In genomic region chr10:75294866-75295692, GRCh38 we compare ENCODE assay signal across 1 cellular context.
TF ChIP-seq lines count a peak whose summit lies in the region.

No MANE protein-coding gene starts in this region.

TF ChIP-seq in HepG2, 621 proteins besides CTCF, POLR2A, EP300 and RAD21 (continued from another document and continues in another):
- peak; percentile 68 for TF ChIP-seq ZNF687 (CRISPR knock-in tag; IDR thresholded peaks at IDR 0.05)
- no peak for TF ChIP-seq BORCS8-MEF2B (CRISPR knock-in tag; IDR thresholded peaks at IDR 0.05)
- TF ChIP-seq SALL1 (CRISPR knock-in tag; IDR thresholded peaks at IDR 0.05): peak; percentile 72
- TF ChIP-seq FOXA3 (CRISPR knock-in tag; IDR thresholded peaks at IDR 0.05): no peak
- TF ChIP-seq SYNCRIP (IDR thresholded peaks at IDR 0.05; ENCODE audit: insufficient read depth, low read depth, low read length): no peak
- no peak for TF ChIP-seq ZMAT5 (CRISPR knock-in tag; IDR thresholded peaks at IDR 0.05; ENCODE audit: borderline replicate concordance, low read depth)
- no peak for TF ChIP-seq LBX2 (CRISPR knock-in tag; IDR thresholded peaks at IDR 0.05; ENCODE audit: borderline replicate concordance)
- TF ChIP-seq ZNF335 (CRISPR knock-in tag; IDR thresholded peaks at IDR 0.05): 0 out of 2 replicates have a peak, but pooled peaks have one; percentile 19
- peak; percentile 99 for TF ChIP-seq HOXA5 (CRISPR knock-in tag; IDR thresholded peaks at IDR 0.05)
- peak; percentile 77; the same call in 1 of the 2 replicates for TF ChIP-seq HOXA9 (CRISPR knock-in tag; IDR thresholded peaks at IDR 0.05; ENCODE audit: borderline replicate concordance)
- TF ChIP-seq KDM5A (IDR thresholded peaks at IDR 0.05; ENCODE audit: borderline replicate concordance, low read length): no peak
- TF ChIP-seq ZNF713 (CRISPR knock-in tag; IDR thresholded peaks at IDR 0.05): no peak
- peak; percentile 34; the same call in 1 of the 2 replicates for TF ChIP-seq HDAC2 (CRISPR knock-in tag; IDR thresholded peaks at IDR 0.05)
- TF ChIP-seq FOSL2 (CRISPR knock-in tag; IDR thresholded peaks at IDR 0.05): peak; percentile 46
- TF ChIP-seq SP2 (CRISPR knock-in tag; IDR thresholded peaks at IDR 0.05): no peak
- TF ChIP-seq RERE (CRISPR knock-in tag; IDR thresholded peaks at IDR 0.05; ENCODE audit: low read depth): no peak
- TF ChIP-seq DDIT3 (CRISPR knock-in tag; IDR thresholded peaks at IDR 0.05): no peak
- TF ChIP-seq ZFX (CRISPR knock-in tag; IDR thresholded peaks at IDR 0.05; ENCODE audit: low read depth): peak; percentile 50; the same call in 1 of the 2 replicates
- 0 out of 2 replicates have a peak, but pooled peaks have one; percentile 24 for TF ChIP-seq ZNF710 (CRISPR knock-in tag; IDR thresholded peaks at IDR 0.05; ENCODE audit: borderline replicate concordance)
- peak; percentile 86 for TF ChIP-seq TCF7 (IDR thresholded peaks at IDR 0.05; ENCODE audit: low read depth)
- no peak for TF ChIP-seq RFX5 (IDR thresholded peaks at IDR 0.05; ENCODE audit: low read depth, low read length)
- TF ChIP-seq ZBTB39 (CRISPR knock-in tag; IDR thresholded peaks at IDR 0.05): no peak
- 0 out of 2 replicates have a peak, but pooled peaks have one; percentile 17 for TF ChIP-seq ZNF746 (CRISPR knock-in tag; IDR thresholded peaks at IDR 0.05)
- 0 out of 2 replicates have a peak, but pooled peaks have one; percentile 23 for TF ChIP-seq ESRRA (CRISPR knock-in tag; IDR thresholded peaks at IDR 0.05; ENCODE audit: low read depth)
- TF ChIP-seq ARID3A (IDR thresholded peaks at IDR 0.05; ENCODE audit: low read depth, low read length): peak; percentile 51; the same call in 1 of the 2 replicates
- no peak for TF ChIP-seq CEBPB (IDR thresholded peaks at IDR 0.05; ENCODE audit: borderline replicate concordance, low read depth, low read length)
- TF ChIP-seq GABPB1 (CRISPR knock-in tag; IDR thresholded peaks at IDR 0.05): peak; percentile 49; the same call in 1 of the 2 replicates
- 0 out of 2 replicates have a peak, but pooled peaks have one; percentile 31 for TF ChIP-seq HMG20A (CRISPR knock-in tag; IDR thresholded peaks at IDR 0.05; ENCODE audit: borderline replicate concordance)
- TF ChIP-seq ZNF678 (CRISPR knock-in tag; IDR thresholded peaks at IDR 0.05): no peak
- TF ChIP-seq SMC3 (IDR thresholded peaks at IDR 0.05; ENCODE audit: low read length): no peak
- TF ChIP-seq CCDC6 (CRISPR knock-in tag; IDR thresholded peaks at IDR 0.05): 0 out of 2 replicates have a peak, but pooled peaks have one; percentile 54
- TF ChIP-seq TEAD2 (CRISPR knock-in tag; IDR thresholded peaks at IDR 0.05): no peak
- TF ChIP-seq ZNF782 (CRISPR knock-in tag; IDR thresholded peaks at IDR 0.05; ENCODE audit: borderline replicate concordance): no peak
- TF ChIP-seq ZNF740 (CRISPR knock-in tag; IDR thresholded peaks at IDR 0.05): peak; percentile 47; the same call in 1 of the 2 replicates
- no peak for TF ChIP-seq ATF2 (CRISPR knock-in tag; IDR thresholded peaks at IDR 0.05)
- 0 out of 2 replicates have a peak, but pooled peaks have one; percentile 13 for TF ChIP-seq MAX (IDR thresholded peaks at IDR 0.05)
- peak; percentile 79; the same call in 1 of the 2 replicates for TF ChIP-seq RNF2 (conservative IDR thresholded peaks at IDR 0.05; ENCODE audit: low read depth)
- TF ChIP-seq MIXL1 (CRISPR knock-in tag; IDR thresholded peaks at IDR 0.05): no peak
- TF ChIP-seq ZNF232 (CRISPR knock-in tag; IDR thresholded peaks at IDR 0.05; ENCODE audit: borderline replicate concordance): peak; percentile 36; the same call in 1 of the 2 replicates
- peak; percentile 35; the same call in 1 of the 2 replicates for TF ChIP-seq MXD3 (CRISPR knock-in tag; IDR thresholded peaks at IDR 0.05)
